18 cellular contexts compared by ENCODE assay signal in genomic region chr5:30749971-30750370, GRCh38.
"Had no signal": no experiment of that assay in that cellular context is flagged by ENCODE, and none has a peak within 500 bp of the region (broad histone marks: within the 10 kb centered on the region; RNA-seq: fewer than 3 reads in every experiment).

No MANE protein-coding gene starts in this region.

- H3K27me3 Mint-ChIP-seq: activated CD8-positive, alpha-beta memory T cell treated with anti-CD3 and anti-CD28 coated beads, Interleukin-2, amount 10 ng/mL, durations not matched to agents 7 days and 5 days; naive thymus-derived CD8-positive, alpha-beta T cell; stimulated activated naive B cell treated with anti-CD40 and anti-IgM and Interleukin-4, amounts not matched to agents 10 μg/mL and 1 μg/mL and 100 μg/mL, for 72 hours had no signal

- DNase-seq: activated CD4-positive, alpha-beta T cell treated with anti-CD3 and anti-CD28 coated beads for 1 hour; activated CD4-positive, alpha-beta T cell treated with anti-CD3 and anti-CD28 coated beads, Interleukin-2, amount 50 U/mL, for 48 hours; activated CD8-positive, alpha-beta memory T cell treated with anti-CD3 and anti-CD28 coated beads, Interleukin-2, amount 10 ng/mL, durations not matched to agents 7 days and 5 days; activated effector memory CD4-positive, alpha-beta T cell treated with anti-CD3 and anti-CD28 coated beads, Interleukin-2, amount 50 U/mL, for 16 hours; activated T-cell treated with anti-CD3 and anti-CD28 coated beads, Interleukin-2, amount 50 U/mL, for 4 hours; colonic mucosa; effector CD8-positive, alpha-beta T cell; left colon; mucosa of descending colon; naive thymus-derived CD8-positive, alpha-beta T cell; right lobe of liver; stimulated activated CD4-positive, alpha-beta T cell treated with anti-CD3 and anti-CD28 coated beads, Interleukin-2, amount 100 ng/mL, for 24 hours; stimulated activated naive B cell treated with anti-CD40 and anti-IgM and Interleukin-4, amounts not matched to agents 10 μg/mL and 1 μg/mL and 100 μg/mL, for 72 hours; SW 1271; transverse colon had no signal

- H3K4me2 ChIP-seq: hepatocyte had no signal

- H3K4me1 Mint-ChIP-seq: activated CD8-positive, alpha-beta memory T cell treated with anti-CD3 and anti-CD28 coated beads, Interleukin-2, amount 10 ng/mL, durations not matched to agents 7 days and 5 days; naive thymus-derived CD8-positive, alpha-beta T cell; stimulated activated naive B cell treated with anti-CD40 and anti-IgM and Interleukin-4, amounts not matched to agents 10 μg/mL and 1 μg/mL and 100 μg/mL, for 72 hours had no signal

- H3K79me2 ChIP-seq: hepatocyte had no signal

- H3K27ac ChIP-seq: colonic mucosa, hepatocyte, right lobe of liver, transverse colon had no signal

- H3K36me3 ChIP-seq: colonic mucosa, right lobe of liver, transverse colon had no signal

- H3K27me3 ChIP-seq: colonic mucosa, hepatocyte, right lobe of liver, transverse colon had no signal

- H2AFZ ChIP-seq: hepatocyte had no signal

- H3K9me3 ChIP-seq: colonic mucosa, mucosa of descending colon, right lobe of liver, transverse colon had no signal

- H3K36me3 Mint-ChIP-seq: activated CD8-positive, alpha-beta memory T cell treated with anti-CD3 and anti-CD28 coated beads, Interleukin-2, amount 10 ng/mL, durations not matched to agents 7 days and 5 days; activated naive CD4-positive, alpha-beta T cell treated with anti-CD3 and anti-CD28 coated beads, Interleukin-2, amount 50 U/mL, for 72 hours; naive thymus-derived CD8-positive, alpha-beta T cell; stimulated activated naive B cell treated with anti-CD40 and anti-IgM and Interleukin-4, amounts not matched to agents 10 μg/mL and 1 μg/mL and 100 μg/mL, for 72 hours had no signal

- H3K4me3 Mint-ChIP-seq: activated CD8-positive, alpha-beta memory T cell treated with anti-CD3 and anti-CD28 coated beads, Interleukin-2, amount 10 ng/mL, durations not matched to agents 7 days and 5 days; activated T-cell treated with anti-CD3 and anti-CD28 coated beads, Interleukin-2, amount 50 U/mL, for 4 hours; naive thymus-derived CD8-positive, alpha-beta T cell; stimulated activated naive B cell treated with anti-CD40 and anti-IgM and Interleukin-4, amounts not matched to agents 10 μg/mL and 1 μg/mL and 100 μg/mL, for 72 hours had no signal

- H3K4me1 ChIP-seq: colonic mucosa, right lobe of liver, transverse colon had no signal

- H3K27ac Mint-ChIP-seq: activated CD8-positive, alpha-beta memory T cell treated with anti-CD3 and anti-CD28 coated beads, Interleukin-2, amount 10 ng/mL, durations not matched to agents 7 days and 5 days; activated naive CD4-positive, alpha-beta T cell treated with anti-CD3 and anti-CD28 coated beads, Interleukin-2, amount 50 U/mL, for 72 hours; naive thymus-derived CD8-positive, alpha-beta T cell; stimulated activated naive B cell treated with anti-CD40 and anti-IgM and Interleukin-4, amounts not matched to agents 10 μg/mL and 1 μg/mL and 100 μg/mL, for 72 hours had no signal

- H3K4me3 ChIP-seq: colonic mucosa, hepatocyte, lung, mucosa of descending colon, right lobe of liver, transverse colon had no signal
